ENCODE assay signal across 9 cellular contexts in the genomic region with DNA sequence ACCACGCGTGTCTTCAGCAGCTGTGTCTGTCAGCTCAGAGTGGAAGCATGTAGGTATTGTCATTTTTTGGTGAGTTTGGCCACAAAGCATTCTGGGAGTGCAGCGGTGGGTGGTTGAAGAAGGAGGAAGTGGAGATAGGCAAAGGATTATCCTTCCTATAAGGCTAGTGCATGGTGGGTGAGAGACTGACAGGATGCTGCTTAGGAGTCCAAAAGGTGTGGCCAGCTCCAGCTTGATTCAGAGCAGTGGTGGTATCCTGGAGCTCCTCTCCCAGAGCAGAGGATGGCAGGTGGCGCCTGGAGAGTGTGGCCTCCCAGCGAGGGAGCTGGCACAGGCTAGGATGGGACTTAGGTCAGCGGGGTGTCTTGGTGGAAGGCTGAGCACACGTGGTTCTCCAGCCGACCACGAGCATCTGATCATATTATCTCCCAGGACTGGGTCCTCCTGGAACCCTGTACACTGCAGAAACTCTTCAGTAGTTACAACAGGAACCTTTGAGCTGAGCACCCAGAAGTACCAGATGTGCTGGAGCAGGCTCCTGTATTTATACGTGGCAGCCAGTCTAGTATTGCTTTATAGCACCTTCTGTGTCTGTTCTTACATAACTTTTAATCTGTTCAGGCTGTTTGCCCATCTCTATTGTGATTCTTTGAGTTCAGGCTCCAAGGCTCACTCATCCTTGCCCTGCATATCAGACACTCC. TPM values are rescaled to one million over a fixed set of nuclear protein-coding genes. Genes with fewer than 3 reads are reported as not detected.
DNase-seq lines count a peak whose midpoint lies in the region; ATAC-seq and TF ChIP-seq lines count a peak whose summit lies in the region.
"Had no signal": no experiment of that assay in that cellular context is flagged by ENCODE, and none has a peak within 500 bp of the region (broad histone marks: within the 10 kb centered on the region; RNA-seq: fewer than 3 reads in every experiment).

No MANE protein-coding gene starts in this region.

- peak overlapping the region; percentile 14 for H3K27ac ChIP-seq in CD4-positive, alpha-beta T cell (ENCODE audit: low read depth, low read length)
- peak overlapping the region; percentile 52 for H3K27ac ChIP-seq in PC-9
- H3K27ac ChIP-seq in neuronal stem cell (replicated peaks; ENCODE audit: low read length): peak overlapping the region; percentile 6

- POLR2A ChIA-PET in CD4-positive, alpha-beta T cell (lab: Charles Lee): interaction anchor here (0.8 to 2.4 kb wide), 5 partner anchors 29 to 139 kb away, joined by 3 to 24 read pairs (median 4); a partner anchor contains a TSS
- POLR2A ChIA-PET in PC-9 (lab: Charles Lee; ENCODE audit: unreplicated experiment): interaction anchor here (0.6 kb wide), 2 partner anchors 30 to 159 kb away, joined by 4 read pairs; no protein-coding TSS in a partner anchor

- peaks cover 32% of the 10 kb centered on the region for H4K20me1 ChIP-seq in PC-9 (ENCODE audit: insufficient read depth)

- 0 out of 2 replicates have a peak, but pooled peaks cover 6% of the 10 kb centered on the region for H3K36me3 ChIP-seq in PC-9 (ENCODE audit: low read depth)
- peaks cover 19 to 41% of the 10 kb centered on the region in 2 donors for H3K36me3 ChIP-seq in neuronal stem cell (replicated peaks in 1 of 2; ENCODE audit: control insufficient read depth in 2 of 2, insufficient read depth in 2 of 2, low read length in 2 of 2)

- no peaks in the 10 kb centered on the region for H3K27me3 ChIP-seq in CD4-positive, alpha-beta T cell (ENCODE audit: control insufficient read depth, insufficient read depth, low read length)
- no peaks in the 10 kb centered on the region for H3K27me3 ChIP-seq in PC-9 (ENCODE audit: insufficient read depth, low read depth)
- H3K27me3 ChIP-seq in neuronal stem cell (ENCODE audit: control insufficient read depth in 3 of 3, insufficient read depth in 3 of 3, low read depth in 1 of 3, low read length in 3 of 3): no peaks in the 10 kb centered on the region

- no peak overlapping the region for H3K9ac ChIP-seq in neuronal stem cell (ENCODE audit: low read depth, low read length, poor library complexity)

- TF ChIP-seq POLR2A in GM18505 (IDR thresholded peaks at IDR 0.05; ENCODE audit: borderline replicate concordance, extremely low read depth, insufficient read depth, insufficient read length): no peak

- H3K4ac ChIP-seq in neuronal stem cell (ENCODE audit: low read length): no peak overlapping the region

- H3K79me2 ChIP-seq in PC-9 (ENCODE audit: low read depth): peaks cover 70% of the 10 kb centered on the region

- no peak overlapping the region for H3K14ac ChIP-seq in neuronal stem cell (ENCODE audit: low read length)

- no peak overlapping the region for H3K23ac ChIP-seq in neuronal stem cell (ENCODE audit: low read depth, low read length, poor library complexity)

- H3K36me3 Mint-ChIP-seq in CD4-positive, alpha-beta T cell (ENCODE audit: low read depth): peaks cover 28% of the 10 kb centered on the region
- H3K36me3 Mint-ChIP-seq in chondrocyte (ENCODE audit: low read depth): no peaks in the 10 kb centered on the region

- H2BK12ac ChIP-seq in neuronal stem cell (ENCODE audit: low read length): no peak overlapping the region

- no peak overlapping the region for H3K4me3 ChIP-seq in PC-9
- H3K4me3 ChIP-seq in neuronal stem cell (ENCODE audit: low read length in 2 of 2): no peak overlapping the region

- no peak overlapping the region for H4K91ac ChIP-seq in neuronal stem cell (ENCODE audit: low read depth, low read length, poor library complexity)

- intact Hi-C loops in CD4-positive, alpha-beta T cell (cut with DNase I, micrococcal nuclease): loop anchor here (2.0 kb wide), 2 partner anchors 35 to 145 kb away; a partner anchor contains a TSS
- intact Hi-C loops in PC-9 (cut with micrococcal nuclease; ENCODE audit: unreplicated experiment): loop anchor here (2.0 to 5.0 kb wide), 4 partner anchors 57 to 145 kb away; a partner anchor contains a TSS

- DNase-seq in CD4-positive, alpha-beta T cell: peak in 5 of 10 experiments; percentile 3 to 29 (median 10)
- peak in 1 of 2 experiments; percentile 11 for DNase-seq in PC-9
- no peak for DNase-seq in chondrocyte (ENCODE audit: low spot score)
- no peak for DNase-seq in neuronal stem cell (ENCODE audit: low spot score)
- DNase-seq in NCI-H1694 treated with DMSO at 0.1 percent for 48 hours (lab: John Stamatoyannopoulos, UW): no peak

- no peak overlapping the region for H3K4me3 Mint-ChIP-seq in CD4-positive, alpha-beta T cell
- no peak overlapping the region for H3K4me3 Mint-ChIP-seq in chondrocyte (ENCODE audit: unreplicated experiment)

- WGBS in neuronal stem cell (ENCODE audit: extremely low coverage in 2 of 2, insufficient read length in 2 of 2, insufficient replicate concordance in 1 of 2), 2 donors: no CpG with 5 or more reads among the region's 10 CpGs

- no peak for TF ChIP-seq CTCF in CD4-positive, alpha-beta T cell (IDR thresholded peaks at IDR 0.05)
- TF ChIP-seq CTCF in PC-9 (conservative IDR thresholded peaks at IDR 0.05): no peak
- TF ChIP-seq CTCF in chondrocyte (IDR thresholded peaks at IDR 0.05): no peak

- H2BK5ac ChIP-seq in neuronal stem cell (ENCODE audit: low read length): no peak overlapping the region

- H2BK120ac ChIP-seq in neuronal stem cell (ENCODE audit: low read depth, low read length): no peak overlapping the region

- no peaks in the 10 kb centered on the region for H3K27me3 Mint-ChIP-seq in CD4-positive, alpha-beta T cell
- H3K27me3 Mint-ChIP-seq in chondrocyte (ENCODE audit: low read depth): no peaks in the 10 kb centered on the region

- H3K9me3 ChIP-seq in CD4-positive, alpha-beta T cell (ENCODE audit: control insufficient read depth, low read length): no peaks in the 10 kb centered on the region
- H3K9me3 ChIP-seq in PC-9 (ENCODE audit: insufficient read depth, low read depth) (no peaks in the 10 kb centered on the region), neuronal stem cell (replicated peaks in 1 of 2; ENCODE audit: control insufficient read depth in 2 of 2, insufficient read depth in 1 of 2, low read depth in 1 of 2, low read length in 2 of 2) (no peaks in the 10 kb centered on the region)

- H2AFZ ChIP-seq in PC-9: no peak overlapping the region
- H2AFZ ChIP-seq in neuronal stem cell (ENCODE audit: low read length): no peak overlapping the region

- no peak overlapping the region for H3K18ac ChIP-seq in neuronal stem cell (ENCODE audit: low read length)

- peak; percentile 79 for ATAC-seq in CD4-positive, alpha-beta T cell (ENCODE audit: poor library complexity)
- ATAC-seq in GM21447 (IDR thresholded peaks at IDR 0.05; ENCODE audit: unreplicated experiment) (peak; percentile 43), GM18505 (IDR thresholded peaks at IDR 0.05; ENCODE audit: unreplicated experiment) (no peak), GM18502 (IDR thresholded peaks at IDR 0.05; ENCODE audit: poor library complexity, unreplicated experiment) (no peak)

- H3F3A ChIP-seq in PC-9 (ENCODE audit: insufficient read depth, low read depth): peaks cover 20% of the 10 kb centered on the region

- no peak overlapping the region for H2AK5ac ChIP-seq in neuronal stem cell (ENCODE audit: low read depth, low read length)

- H3K79me1 ChIP-seq in neuronal stem cell (ENCODE audit: low read depth, low read length): peaks cover 17% of the 10 kb centered on the region

- H4K8ac ChIP-seq in neuronal stem cell (ENCODE audit: low read depth, low read length): no peak overlapping the region

- CTCF ChIA-PET in CD4-positive, alpha-beta T cell (lab: Charles Lee): interaction anchor here (1.0 to 2.9 kb wide), 12 partner anchors 12 to 161 kb away, joined by 3 to 22 read pairs (median 3); a partner anchor contains a TSS
- CTCF ChIA-PET in PC-9 (lab: Charles Lee): interaction anchor here (0.5 to 1.3 kb wide), 2 partner anchors 96 to 530 kb away, joined by 3 to 17 read pairs; a partner anchor contains a TSS

- no peaks in the 10 kb centered on the region for H3K9me2 ChIP-seq in PC-9 (ENCODE audit: insufficient read depth)

- H3K4me1 ChIP-seq in PC-9 (replicated peaks; ENCODE audit: insufficient read depth) (peaks cover 47% of the 10 kb centered on the region), neuronal stem cell (ENCODE audit: control insufficient read depth in 2 of 2, insufficient read depth in 1 of 2, low read depth in 1 of 2, low read length in 2 of 2) (peaks cover 2 to 34% of the 10 kb centered on the region in 2 donors)

- peaks cover 69% of the 10 kb centered on the region for H3K4me1 Mint-ChIP-seq in CD4-positive, alpha-beta T cell (ENCODE audit: low read depth)
- peaks cover 78% of the 10 kb centered on the region for H3K4me1 Mint-ChIP-seq in chondrocyte (ENCODE audit: low read depth)

- H3K4me2 ChIP-seq in PC-9: peak overlapping the region; percentile 43
- H3K4me2 ChIP-seq in neuronal stem cell (ENCODE audit: insufficient read depth, low read length, poor library complexity, severe bottlenecking): no peak overlapping the region

- BruUV-seq in PC-9 (replicated peaks; lab: Mats Ljungman, UMichigan): no TSS peak

- peak overlapping the region; percentile 52 for H3K27ac Mint-ChIP-seq in CD4-positive, alpha-beta T cell
- H3K27ac Mint-ChIP-seq in chondrocyte (ENCODE audit: unreplicated experiment): peak overlapping the region; percentile 96

- no peak overlapping the region for H2BK15ac ChIP-seq in neuronal stem cell (ENCODE audit: low read length)

- H3K9me3 Mint-ChIP-seq in CD4-positive, alpha-beta T cell: no peaks in the 10 kb centered on the region
- H3K9me3 Mint-ChIP-seq in chondrocyte (ENCODE audit: low read depth): no peaks in the 10 kb centered on the region

RNA-seq across cellular contexts. Expression of a gene that starts 29.6 kb away (rescaled TPM):
- 10 to 100 TPM; 21.8 to 22.2 TPM for total RNA-seq in CD4-positive, alpha-beta T cell
- total RNA-seq in PC-9 (2021) (25.7 and 34.0 TPM in 2 replicates), chondrocyte (29.3 to 29.9 TPM (median 29.9 TPM) in 3 replicates)
- 34.7 TPM for polyA plus RNA-seq in neuronal stem cell (2013, experiment 1 of 2)
- 39.1 TPM for polyA plus RNA-seq in neuronal stem cell (2013, experiment 2 of 2)

RNA-seq across cellular contexts. Expression of a gene that starts 31.6 kb away (rescaled TPM):
- total RNA-seq in CD4-positive, alpha-beta T cell: 1 to 10 TPM; 3.6 to 4.2 TPM
- 9.7 and 14.4 TPM in 2 replicates for total RNA-seq in PC-9 (2021)
- 1.2 to 1.7 TPM (median 1.3 TPM) in 3 replicates for total RNA-seq in chondrocyte
- polyA plus RNA-seq in neuronal stem cell (2013, experiment 1 of 2): 1.1 TPM
- polyA plus RNA-seq in neuronal stem cell (2013, experiment 2 of 2): 1.1 TPM
- total RNA-seq: glomerular endothelial cell had no signal

RNA-seq across cellular contexts. Expression of a gene that starts 44.4 kb away (rescaled TPM):
- total RNA-seq in CD4-positive, alpha-beta T cell: 100 to 1,000 TPM; 141 to 145 TPM
- total RNA-seq in PC-9 (2021) (337 and 413 TPM in 2 replicates), chondrocyte (135 to 144 TPM (median 142 TPM) in 3 replicates)
- polyA plus RNA-seq in neuronal stem cell (2013, experiment 1 of 2): 61.3 TPM
- polyA plus RNA-seq in neuronal stem cell (2013, experiment 2 of 2): 59.4 TPM

RNA-seq across cellular contexts. Expression of a gene that starts 58.5 kb away (rescaled TPM):
- 100 to 1,000 TPM; 260 to 267 TPM for total RNA-seq in CD4-positive, alpha-beta T cell
- total RNA-seq in PC-9 (2021) (715 and 961 TPM in 2 replicates), chondrocyte (219 to 297 TPM (median 296 TPM) in 3 replicates)
- polyA plus RNA-seq in neuronal stem cell (2013, experiment 1 of 2): 52.6 TPM
- 53.4 TPM for polyA plus RNA-seq in neuronal stem cell (2013, experiment 2 of 2)

Comparison
In these comparisons a context has a peak if more than half of its experiments do, and no peak if none do; other contexts are left out.
1. ATAC-seq: peak in CD4-positive, alpha-beta T cell (single experiment) and GM21447 (single experiment); none in GM18505 (single experiment) and GM18502 (single experiment).
2. Peak in every context shown above with its lines, with median percentiles within 50 percentile points of each other: H3K27ac ChIP-seq.